Comparison of ENCODE assay signal across 10 cellular contexts in genomic region chr2:17539596-17539992, GRCh38. TPM values are rescaled to one million over a fixed set of nuclear protein-coding genes. Genes with fewer than 3 reads are reported as not detected.
DNase-seq lines count a peak whose midpoint lies in the region; ATAC-seq and TF ChIP-seq lines count a peak whose summit lies in the region.
"Had no signal": no experiment of that assay in that cellular context is flagged by ENCODE, and none has a peak within 500 bp of the region (broad histone marks: within the 10 kb centered on the region; RNA-seq: fewer than 3 reads in every experiment).

No MANE protein-coding gene starts in this region.

- H3K36me3 Mint-ChIP-seq in Calu3 (ENCODE audit: insufficient read depth, unreplicated experiment), result peaks cover 15% of the 10 kb centered on the region
- no peaks in the 10 kb centered on the region for H3K36me3 Mint-ChIP-seq in neural crest cell (ENCODE audit: low read depth)

- H3K27me3 Mint-ChIP-seq in Calu3 (ENCODE audit: unreplicated experiment) (peaks cover 87% of the 10 kb centered on the region), neural crest cell (ENCODE audit: low read depth) (peaks cover 88% of the 10 kb centered on the region)

- in situ Hi-C loops in KBM-7 (cut with MboI; ENCODE audit: low pct_unique_long_range_greater_than_20kb, low sequenced_read_pairs), result no loop called here

- H3K4me3 ChIP-seq in Peyer's patch (peak overlapping the region in 3 of 4 donors; percentile 28 to 49 (median 44)), foreskin fibroblast (ENCODE audit: low read depth in 1 of 2, low read length in 2 of 2) (peak overlapping the region; percentile 44 to 76)

- no TSS peak for BruUV-seq in Calu3 (replicated peaks; lab: Mats Ljungman, UMichigan)

- peaks cover 22% of the 10 kb centered on the region for H3K4me1 Mint-ChIP-seq in Calu3 (ENCODE audit: low read depth, unreplicated experiment)
- H3K4me1 Mint-ChIP-seq in neural crest cell, result peaks cover 21% of the 10 kb centered on the region
- H3K4me1 Mint-ChIP-seq: central memory CD8-positive, alpha-beta T cell had no signal

- DNase-seq in Calu3, result no peak
- no peak for DNase-seq in Peyer's patch
- DNase-seq in foreskin fibroblast, result peak; percentile 16 to 72
- peak; percentile 14 for DNase-seq in neural crest cell (ENCODE audit: low read depth, low spot score)
- DNase-seq in NCI-H82 treated with DMSO at 0.1 percent for 48 hours (lab: John Stamatoyannopoulos, UW; ENCODE audit: unreplicated experiment), result no peak
- DNase-seq in KBM-7, result no peak
- no peak for DNase-seq in hippocampal formation (lab: John Stamatoyannopoulos, UW)
- DNase-seq: stimulated activated CD4-positive, alpha-beta T cell treated with anti-CD3 and anti-CD28 coated beads, Interleukin-4, amount 100 ng/mL, for 1 hour had no signal

- H3K4me1 ChIP-seq in Peyer's patch, result peaks cover 0 to 23% (median 2%) of the 10 kb centered on the region in 4 donors

- H3K9me3 ChIP-seq in Peyer's patch, result no peaks in the 10 kb centered on the region

- TF ChIP-seq CTCF in Calu3 (IDR thresholded peaks at IDR 0.05; ENCODE audit: unreplicated experiment) (no peak), Peyer's patch (IDR thresholded peaks at IDR 0.05) (no peak), foreskin fibroblast (IDR thresholded peaks at IDR 0.05; ENCODE audit: low read depth, low read length) (no peak), neural crest cell (conservative IDR thresholded peaks at IDR 0.05) (no peak)

- intact Hi-C loops in Calu3 (cut with micrococcal nuclease; ENCODE audit: unreplicated experiment), result no loop called here

- peak overlapping the region; percentile 38 for H3K4me3 Mint-ChIP-seq in Calu3 (ENCODE audit: low read depth, unreplicated experiment)
- peak overlapping the region; percentile 90 for H3K4me3 Mint-ChIP-seq in neural crest cell
- H3K4me3 Mint-ChIP-seq: central memory CD8-positive, alpha-beta T cell had no signal

- TF ChIP-seq POLR2A in Peyer's patch (IDR thresholded peaks at IDR 0.05), result no peak

- H3K9me3 Mint-ChIP-seq in Calu3 (ENCODE audit: low read depth, unreplicated experiment) (no peaks in the 10 kb centered on the region), neural crest cell (no peaks in the 10 kb centered on the region)

- H3K27me3 ChIP-seq in Peyer's patch, result peaks cover 0 to 4% of the 10 kb centered on the region in 2 donors

- ATAC-seq in HG03378 (IDR thresholded peaks at IDR 0.05; ENCODE audit: unreplicated experiment), result no peak

- H3K36me3 ChIP-seq in Peyer's patch, result no peaks in the 10 kb centered on the region

- CTCF ChIA-PET in Calu3 (lab: Charles Lee), result no interaction called here

- H3K27ac Mint-ChIP-seq in Calu3 (ENCODE audit: unreplicated experiment) (no peak overlapping the region), neural crest cell (ENCODE audit: unreplicated experiment) (peak overlapping the region; percentile 94)

- H3K27ac ChIP-seq in Peyer's patch, result no peak overlapping the region

RNA-seq across cellular contexts. Expression of gene VSNL1, which starts 0.9 kb away (rescaled TPM):
- not detected in 2 replicates for total RNA-seq in Calu3 (2022)
- total RNA-seq in Peyer's patch, result not detected
- total RNA-seq in neural crest cell, result 1.7 and 2.1 TPM in 2 replicates

RNA-seq across cellular contexts. Expression of gene RAD51AP2, which starts 21.4 kb away (rescaled TPM):
- total RNA-seq in Calu3 (2022), result not detected in 2 replicates
- not detected for total RNA-seq in Peyer's patch
- total RNA-seq in neural crest cell, result 0.16 and 0.23 TPM in 2 replicates

Comparison
In these comparisons a context has a peak if more than half of its experiments do, and no peak if none do; other contexts are left out.
1. DNase-seq: peak in foreskin fibroblast (2 of 2) and neural crest cell (single experiment); none in Calu3 (single experiment), Peyer's patch (0 of 3), NCI-H82 treated with DMSO at 0.1 percent for 48 hours (single experiment), KBM-7 (single experiment) and hippocampal formation (0 of 2).